Comparison of ENCODE assay signal across 1 cellular context in the genomic region with DNA sequence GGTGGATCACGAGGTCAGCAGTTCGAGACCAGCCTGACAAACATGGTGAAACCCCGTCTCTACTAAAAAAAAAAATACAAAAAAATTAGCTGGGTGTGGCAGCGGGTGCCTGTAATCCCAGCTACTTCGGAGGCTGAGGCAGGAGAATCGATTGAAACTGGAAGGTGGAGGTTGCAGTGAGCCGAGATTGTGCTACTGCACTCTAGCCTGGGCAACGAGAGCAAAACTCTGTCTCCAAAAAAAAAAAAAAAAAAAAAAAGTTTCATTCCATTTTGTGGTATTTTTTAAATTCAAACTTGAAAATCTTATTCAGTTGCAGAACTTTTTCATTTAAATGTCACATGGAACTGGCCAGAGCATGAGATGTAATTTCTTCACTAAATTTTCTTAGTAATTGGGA.
A peak's percentile ranks its signal among the peaks of the same experiment; 100 is the strongest.
TF ChIP-seq lines count a peak whose summit lies in the region.

No MANE protein-coding gene starts in this region.

TF ChIP-seq in HEK293, 187 proteins besides CTCF, POLR2A, EP300 and RAD21:
- TF ChIP-seq ZNF362 (tag by site-specific recombination; IDR thresholded peaks at IDR 0.05) = peak; percentile 91
TF ChIP-seq in HEK293: peak in this region for 1; not testable (repeated sequence) for 186.
